In the genomic region with DNA sequence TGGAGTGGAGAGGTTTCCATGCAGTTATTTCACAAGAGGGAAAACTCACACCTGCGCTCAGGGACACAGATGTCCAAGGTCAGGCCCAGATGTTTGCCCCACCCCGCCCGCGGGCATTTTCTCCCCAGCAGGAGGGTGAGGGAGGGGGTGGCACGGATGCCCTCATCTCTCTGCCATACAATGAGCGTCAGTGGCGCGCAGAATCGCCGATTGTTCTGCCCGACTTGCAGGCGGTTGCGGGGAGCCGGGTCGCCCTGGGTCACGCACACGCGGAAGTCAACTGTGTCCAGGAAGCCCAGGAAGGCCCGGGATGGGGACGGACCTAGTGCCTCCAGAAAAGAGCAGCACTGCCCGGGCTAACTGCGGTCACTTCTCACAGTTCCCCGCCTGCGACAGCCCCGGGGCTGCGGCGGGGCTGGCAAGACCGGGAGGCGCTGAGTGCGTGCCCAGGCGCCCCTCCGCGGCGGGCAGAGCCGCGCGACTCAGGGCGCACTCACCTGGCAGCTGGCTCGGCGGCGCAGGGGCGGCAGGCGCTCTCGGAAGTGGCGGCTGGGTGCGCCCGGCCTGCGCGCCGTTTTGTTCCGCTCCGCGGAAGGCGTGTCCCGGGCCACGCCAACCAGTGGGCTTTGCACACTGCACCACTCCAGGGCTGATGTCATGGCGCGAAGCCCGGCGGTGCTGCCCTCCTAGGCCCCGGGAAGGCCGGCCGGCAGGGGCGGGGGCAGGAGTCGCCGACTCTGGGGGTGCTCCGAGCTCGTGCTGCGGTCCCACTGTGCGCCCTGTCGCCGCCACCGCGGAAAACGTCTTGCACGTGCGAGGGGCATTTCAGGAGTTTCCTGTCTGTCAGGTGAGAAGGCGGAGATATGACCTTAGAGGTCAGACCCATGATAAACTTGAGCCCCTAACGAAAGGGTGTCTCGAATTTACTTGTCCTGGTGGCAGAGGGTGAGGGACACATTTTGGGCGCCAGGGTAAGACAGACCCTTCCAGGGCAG, we compare ENCODE assay signal across 8 cellular contexts. TPM values are rescaled to one million over a fixed set of nuclear protein-coding genes. Genes with fewer than 3 reads are reported as not detected.
DNase-seq lines count a peak whose midpoint lies in the region; ATAC-seq, FAIRE-seq and TF ChIP-seq lines count a peak whose summit lies in the region.

TSS of gene CSRP1 (minus strand) at position 551 of the 995 bp plus-strand sequence. CDS start 10,820 bp downstream, outside the sequence.

- 5% methylated on average over 77 to 81 of the region's 81 CpGs for WGBS in heart right ventricle, 2 donors
- WGBS in prostate gland: 5% methylated on average over 54 of the region's 81 CpGs

- H3F3A ChIP-seq in MM.1S (ENCODE audit: insufficient read depth, low read length): peaks cover 37% of the 10 kb centered on the region

- DNase-seq in GF-D8 (lab: John Stamatoyannopoulos, UW) (peak; percentile 27), H54 (ENCODE audit: insufficient read length, low spot score) (peak; percentile 93), MM.1S (peak; percentile 92), SW 1271 (lab: John Stamatoyannopoulos, UW) (peak; percentile 37 to 48), heart right ventricle (peak; percentile 89 to 92), prostate gland (ENCODE audit: low spot score) (peak; percentile 78), ureter (ENCODE audit: low spot score) (peak; percentile 91)
- peak; percentile 68 for DNase-seq in activated naive CD8-positive, alpha-beta T cell treated with anti-CD3 and anti-CD28 coated beads, Interleukin-2, amount 50 U/mL, for 16 hours (ENCODE audit: low read depth, low spot score)

- no peaks in the 10 kb centered on the region for H3K9me3 ChIP-seq in MM.1S (replicated peaks; ENCODE audit: insufficient read depth, low read length)
- H3K9me3 ChIP-seq in heart right ventricle: no peaks in the 10 kb centered on the region
- no peaks in the 10 kb centered on the region for H3K9me3 ChIP-seq in prostate gland

- H3K27ac ChIP-seq in MM.1S (ENCODE audit: low read length) (peak within 1 kb of the TSS; percentile 76), heart right ventricle (peak within 1 kb of the TSS; percentile 27 to 98 (median 94)), prostate gland (peak within 1 kb of the TSS; percentile 91 to 96)

- no peak; the same call in 1 of the 2 replicates for TF ChIP-seq CTCF in MM.1S (IDR thresholded peaks at IDR 0.05; ENCODE audit: low read length)
- TF ChIP-seq CTCF in heart right ventricle (IDR thresholded peaks at IDR 0.05): peak in 1 of 9 donors; percentile 29
- TF ChIP-seq CTCF in prostate gland (IDR thresholded peaks at IDR 0.05): peak in 2 of 4 experiments; percentile 22 to 29

- peak; percentile 84 to 94 (median 92) for ATAC-seq in heart right ventricle

- H3K27me3 ChIP-seq in MM.1S (replicated peaks; ENCODE audit: insufficient read depth, low read length) (no peaks in the 10 kb centered on the region), heart right ventricle (no peaks in the 10 kb centered on the region), prostate gland (replicated peaks; ENCODE audit: insufficient read depth) (no peaks in the 10 kb centered on the region)

- H3K4me2 ChIP-seq in MM.1S (ENCODE audit: low read depth, low read length): peak within 1 kb of the TSS; percentile 95

- H3K9me2 ChIP-seq in MM.1S (replicated peaks; ENCODE audit: insufficient read depth, low read length): no peaks in the 10 kb centered on the region

- H3K79me2 ChIP-seq in MM.1S (ENCODE audit: low read length): peaks cover 40% of the 10 kb centered on the region

- H3K4me3 ChIP-seq in MM.1S (ENCODE audit: low read length) (peak within 1 kb of the TSS; percentile 80), heart right ventricle (peak within 1 kb of the TSS; percentile 50 to 89 (median 82)), prostate gland (peak within 1 kb of the TSS; percentile 70 to 76)

- H3K4me1 ChIP-seq in MM.1S (ENCODE audit: low read length) (peaks cover 31% of the 10 kb centered on the region), heart right ventricle (peaks cover 5 to 71% (median 66%) of the 10 kb centered on the region in 9 donors), prostate gland (replicated peaks) (peaks cover 18% of the 10 kb centered on the region)

- peak within 1 kb of the TSS; percentile 74 for H3K9ac ChIP-seq in MM.1S (ENCODE audit: low read length)

- TF ChIP-seq POLR2A in H54 (IDR thresholded peaks at IDR 0.05; ENCODE audit: low read depth, low read length) (peak; percentile 91), prostate gland (IDR thresholded peaks at IDR 0.05) (peak; percentile 94)

- H3K36me3 ChIP-seq in MM.1S (replicated peaks; ENCODE audit: insufficient read depth, low read length) (no peaks in the 10 kb centered on the region), heart right ventricle (peaks cover 0 to 6% (median 0%) of the 10 kb centered on the region in 9 donors), prostate gland (no peaks in the 10 kb centered on the region)

- no peaks in the 10 kb centered on the region for H4K20me1 ChIP-seq in MM.1S (ENCODE audit: insufficient read depth, low read length)

- intact Hi-C loops in heart right ventricle (cut with DNase I): no loop called here
- intact Hi-C loops in prostate gland (cut with DNase I): no loop called here

- H2AFZ ChIP-seq in MM.1S (ENCODE audit: low read length): peak within 1 kb of the TSS; percentile 87

- no peak for FAIRE-seq in H54 (lab: Jason Lieb, UNC)

RNA-seq across cellular contexts. Expression of gene CSRP1, which starts in this region (rescaled TPM):
- 100 to 1,000 TPM in 1 of 10 donors, 10 to 100 TPM in 9; 48.1 to 103 (median 58.9) TPM for total RNA-seq in heart right ventricle
- 100 to 1,000 TPM in 1 of 2 donors, 10 to 100 TPM in 1; 74.5 to 104 TPM for polyA plus RNA-seq in heart right ventricle
- 1,000 to 10,000 TPM; 1,117 to 1,634 TPM for total RNA-seq in prostate gland
- 545 TPM for total RNA-seq in ureter

Comparison
In these comparisons a context has a peak if more than half of its experiments do, and no peak if none do; other contexts are left out.
1. Peak in every context shown above with its lines: DNase-seq, ATAC-seq, H3K4me3 ChIP-seq and H3K27ac ChIP-seq.
2. DNase-seq: peak in every context shown above with its lines; median percentile 93 in H54; 92 in MM.1S; 91 in ureter; 90 in heart right ventricle; 78 in prostate gland; 68 in activated naive CD8-positive, alpha-beta T cell treated with anti-CD3 and anti-CD28 coated beads, Interleukin-2, amount 50 U/mL, for 16 hours; 42 in SW 1271; 27 in GF-D8.